Comparison of ENCODE assay signal across 27 cellular contexts in the genomic region with DNA sequence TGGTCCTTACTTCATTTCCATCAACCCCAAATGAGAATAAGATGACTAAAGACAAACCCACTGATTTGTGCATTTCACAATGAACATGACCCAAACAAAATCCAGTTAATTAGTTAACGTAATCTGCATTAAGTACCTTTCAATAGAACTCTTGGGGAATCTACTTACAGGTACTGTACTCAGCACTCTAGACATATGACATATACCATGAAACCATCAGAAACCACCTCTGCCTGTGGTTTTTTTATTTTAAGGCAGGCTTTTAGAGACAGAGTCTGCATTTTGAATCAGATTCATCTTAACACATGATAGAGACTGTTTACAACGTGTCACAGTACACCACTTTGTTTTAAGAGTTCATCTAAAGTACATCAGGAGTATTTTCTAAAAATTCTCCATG.
DNase-seq lines count a peak whose midpoint lies in the region; ATAC-seq and TF ChIP-seq lines count a peak whose summit lies in the region.
"Had no signal": no experiment of that assay in that cellular context is flagged by ENCODE, and none has a peak within 500 bp of the region (broad histone marks: within the 10 kb centered on the region; RNA-seq: fewer than 3 reads in every experiment).

No MANE protein-coding gene starts in this region.

- H3K27ac ChIP-seq in MM.1S (ENCODE audit: low read length) (peak overlapping the region; percentile 79), right cardiac atrium (ENCODE audit: low read length) (no peak overlapping the region)
- H3K27ac ChIP-seq: tibial artery had no signal

- peak overlapping the region; percentile 54 for H3K4me2 ChIP-seq in MM.1S (ENCODE audit: low read depth, low read length)

- no peaks in the 10 kb centered on the region for H3K36me3 Mint-ChIP-seq in activated CD4-positive, alpha-beta T cell treated with anti-CD3 and anti-CD28 coated beads for 36 hours (ENCODE audit: low read depth)
- H3K36me3 Mint-ChIP-seq: CD8-positive, alpha-beta T cell had no signal

- H3K27ac Mint-ChIP-seq in activated CD4-positive, alpha-beta T cell treated with anti-CD3 and anti-CD28 coated beads for 36 hours: no peak overlapping the region
- H3K27ac Mint-ChIP-seq: activated T-cell treated with anti-CD3 and anti-CD28 coated beads, Interleukin-2, amount 50 U/mL, for 24 hours; CD8-positive, alpha-beta T cell had no signal

- no peak for TF ChIP-seq CTCF in MM.1S (IDR thresholded peaks at IDR 0.05; ENCODE audit: low read length)

- ATAC-seq in activated CD4-positive, alpha-beta T cell treated with anti-CD3 and anti-CD28 coated beads for 36 hours: peak; percentile 20
- ATAC-seq in HG02610 (IDR thresholded peaks at IDR 0.05; ENCODE audit: unreplicated experiment) (peak; percentile 81), right cardiac atrium (no peak)
- ATAC-seq: CD8-positive, alpha-beta T cell; Right ventricle myocardium inferior; stimulated activated naive CD8-positive, alpha-beta T cell treated with anti-CD3 and anti-CD28 coated beads, Interleukin-15, Interleukin-2, amounts not matched to agents 100 U/mL and 50 U/mL, for 24 hours had no signal

- WGBS in right cardiac atrium: 57% methylated on average over 2 of the region's 2 CpGs

- H3K4me3 ChIP-seq in MM.1S (ENCODE audit: low read length): peak overlapping the region; percentile 3; the same call in 1 of the 2 replicates
- no peak overlapping the region for H3K4me3 ChIP-seq in right cardiac atrium (ENCODE audit: low read length)
- H3K4me3 ChIP-seq: tibial artery had no signal

- H3K4me1 Mint-ChIP-seq in activated CD4-positive, alpha-beta T cell treated with anti-CD3 and anti-CD28 coated beads for 36 hours: peaks cover 5% of the 10 kb centered on the region

- no peaks in the 10 kb centered on the region; the same call in 1 of the 2 replicates for H3K79me2 ChIP-seq in MM.1S (ENCODE audit: low read length)

- no peak for DNase-seq in activated CD4-positive, alpha-beta T cell treated with anti-CD3 and anti-CD28 coated beads for 36 hours
- no peak for DNase-seq in activated CD4-positive, alpha-beta T cell treated with anti-CD3 and anti-CD28 coated beads for 1 hour
- DNase-seq in MM.1S (peak; percentile 87), MV-4-11 (lab: John Stamatoyannopoulos, UW) (no peak), right cardiac atrium (no peak), NCI-H1048 (lab: John Stamatoyannopoulos, UW) (no peak)
- no peak for DNase-seq in stimulated activated CD4-positive, alpha-beta T cell treated with anti-CD3 and anti-CD28 coated beads, Interleukin-4, amount 100 ng/mL, for 4 hours
- DNase-seq: 8988T; activated CD4-positive, CD25-positive, alpha-beta regulatory T cell treated with anti-CD3 and anti-CD28 coated beads, Interleukin-2, amount 50 U/mL, for 72 hours; activated CD8-positive, alpha-beta memory T cell treated with anti-CD3 and anti-CD28 coated beads for 24 hours; activated naive CD4-positive, alpha-beta T cell; activated T-cell treated with anti-CD3 and anti-CD28 coated beads, Interleukin-2, amount 50 U/mL, for 24 hours; amniotic stem cell; CD8-positive, alpha-beta T cell; cortex of kidney; glutamatergic neuron; KG1; mammary epithelial cell; NCI-H187; NCI-H748 treated with DMSO at 0.1 percent for 48 hours; OCI-M1; stimulated activated CD4-positive, alpha-beta T cell treated with anti-CD3 and anti-CD28 coated beads, Interleukin-2, amount 100 ng/mL, for 48 hours; stimulated activated naive CD8-positive, alpha-beta T cell treated with anti-CD3 and anti-CD28 coated beads, Interleukin-15, Interleukin-2, amounts not matched to agents 100 U/mL and 50 U/mL, for 24 hours; T1000; tibial artery had no signal

- H4K20me1 ChIP-seq in MM.1S (ENCODE audit: insufficient read depth, low read length): no peaks in the 10 kb centered on the region

- H3K9me2 ChIP-seq in MM.1S (replicated peaks; ENCODE audit: insufficient read depth, low read length): no peaks in the 10 kb centered on the region

- H3K4me1 ChIP-seq in MM.1S (ENCODE audit: low read length) (peaks cover 43% of the 10 kb centered on the region), right cardiac atrium (ENCODE audit: control insufficient read depth, insufficient read depth, low read length) (no peaks in the 10 kb centered on the region)

- H3K9me3 ChIP-seq in MM.1S (replicated peaks; ENCODE audit: insufficient read depth, low read length) (no peaks in the 10 kb centered on the region), right cardiac atrium (ENCODE audit: control insufficient read depth, low read length) (no peaks in the 10 kb centered on the region)
- H3K9me3 ChIP-seq: tibial artery had no signal

- H3K9ac ChIP-seq in MM.1S (ENCODE audit: low read length): peak overlapping the region; percentile 37; the same call in 1 of the 2 replicates

- no peaks in the 10 kb centered on the region for H3K36me3 ChIP-seq in MM.1S (replicated peaks; ENCODE audit: insufficient read depth, low read length)
- H3K36me3 ChIP-seq: tibial artery had no signal

- H3K9me3 Mint-ChIP-seq in activated CD4-positive, alpha-beta T cell treated with anti-CD3 and anti-CD28 coated beads for 36 hours (ENCODE audit: low read depth): no peaks in the 10 kb centered on the region
- H3K9me3 Mint-ChIP-seq: activated T-cell treated with anti-CD3 and anti-CD28 coated beads, Interleukin-2, amount 50 U/mL, for 24 hours; CD8-positive, alpha-beta T cell had no signal

- CTCF ChIA-PET in activated CD4-positive, alpha-beta T cell treated with anti-CD3 and anti-CD28 coated beads for 36 hours (lab: Charles Lee): interaction anchor here (0.6 to 1.3 kb wide), 2 partner anchors 343 to 344 kb away, joined by 3 read pairs; no protein-coding TSS in a partner anchor

- no peaks in the 10 kb centered on the region for H3K27me3 Mint-ChIP-seq in activated CD4-positive, alpha-beta T cell treated with anti-CD3 and anti-CD28 coated beads for 36 hours
- H3K27me3 Mint-ChIP-seq: activated T-cell treated with anti-CD3 and anti-CD28 coated beads, Interleukin-2, amount 50 U/mL, for 24 hours had no signal

- H3K4me3 Mint-ChIP-seq in activated CD4-positive, alpha-beta T cell treated with anti-CD3 and anti-CD28 coated beads for 36 hours: no peak overlapping the region
- H3K4me3 Mint-ChIP-seq: activated T-cell treated with anti-CD3 and anti-CD28 coated beads, Interleukin-2, amount 50 U/mL, for 24 hours; CD8-positive, alpha-beta T cell had no signal

- POLR2A ChIA-PET in activated CD4-positive, alpha-beta T cell treated with anti-CD3 and anti-CD28 coated beads for 36 hours (lab: Charles Lee): no interaction called here

- no peak overlapping the region for H2AFZ ChIP-seq in MM.1S (ENCODE audit: low read length)

- H3F3A ChIP-seq in MM.1S (ENCODE audit: insufficient read depth, low read length): peaks cover 9% of the 10 kb centered on the region

- intact Hi-C loops in activated CD4-positive, alpha-beta T cell treated with anti-CD3 and anti-CD28 coated beads for 36 hours (cut with DNase I, micrococcal nuclease): no loop called here
- intact Hi-C loops in right cardiac atrium (cut with DNase I): loop anchor here in 1 of 4 donors (5.0 to 10.0 kb wide), 2 partner anchors 203 to 340 kb away; a partner anchor contains a TSS

- no peaks in the 10 kb centered on the region for H3K27me3 ChIP-seq in MM.1S (replicated peaks; ENCODE audit: insufficient read depth, low read length)
- no peaks in the 10 kb centered on the region for H3K27me3 ChIP-seq in right cardiac atrium (ENCODE audit: control insufficient read depth, insufficient read depth)
- H3K27me3 ChIP-seq: tibial artery had no signal

Comparison
In these comparisons a context has a peak if more than half of its experiments do, and no peak if none do; other contexts are left out.
1. ATAC-seq: peak in activated CD4-positive, alpha-beta T cell treated with anti-CD3 and anti-CD28 coated beads for 36 hours (single experiment) and HG02610 (single experiment); none in right cardiac atrium (0 of 2).